In the genomic region with DNA sequence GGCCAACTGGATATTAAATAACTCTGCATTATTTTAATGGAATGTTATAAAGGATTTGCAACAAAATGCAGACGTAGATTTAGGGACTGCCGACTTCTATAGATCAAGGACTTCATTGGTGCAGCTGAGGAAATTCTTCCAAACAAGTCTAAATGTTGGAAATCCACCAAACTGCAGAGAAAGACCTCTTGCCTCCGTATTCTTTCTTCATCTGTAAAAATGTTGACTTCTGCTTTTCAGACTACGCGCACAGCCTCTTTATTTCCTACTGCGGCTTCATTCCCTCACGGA, we compare ENCODE assay signal across 8 cellular contexts. TPM values are rescaled to one million over a fixed set of nuclear protein-coding genes. Genes with fewer than 3 reads are reported as not detected.
DNase-seq lines count a peak whose midpoint lies in the region; ATAC-seq and TF ChIP-seq lines count a peak whose summit lies in the region.

No MANE protein-coding gene starts in this region.

- H3K79me2 ChIP-seq in SU-DHL-6 (ENCODE audit: insufficient read depth, low read length), result peaks cover 25% of the 10 kb centered on the region

- DNase-seq in HAP-1 (ENCODE audit: low spot score in 2 of 2), result no peak
- no peak for DNase-seq in foreskin keratinocyte
- no peak for DNase-seq in NCI-H1436 treated with DMSO at 0.1 percent for 48 hours (lab: John Stamatoyannopoulos, UW)
- no peak for DNase-seq in NCI-H446 (lab: John Stamatoyannopoulos, UW)

- peaks cover 4% of the 10 kb centered on the region; the same call in 1 of the 2 replicates for H3K4me1 ChIP-seq in HAP-1
- H3K4me1 ChIP-seq in foreskin keratinocyte, result peaks cover 9% of the 10 kb centered on the region

- H2AFZ ChIP-seq in SU-DHL-6 (ENCODE audit: low read depth, low read length, severe bottlenecking), result peak overlapping the region; percentile 93

- H3K4me3 ChIP-seq in HAP-1 (peak overlapping the region; percentile 49), SU-DHL-6 (ENCODE audit: insufficient read depth, low read length, poor library complexity, severe bottlenecking) (peak overlapping the region; percentile 79), skin epidermis (peak overlapping the region; percentile 56 to 99 (median 81))

- no peak overlapping the region for H3K27ac ChIP-seq in SU-DHL-6 (ENCODE audit: low read depth, low read length)
- H3K27ac ChIP-seq in foreskin keratinocyte, result peak overlapping the region; percentile 77
- H3K27ac ChIP-seq in skin epidermis, result peak overlapping the region; percentile 86 to 100 (median 98)

- H3K36me3 ChIP-seq in HAP-1 (replicated peaks) (no peaks in the 10 kb centered on the region), SU-DHL-6 (ENCODE audit: low read length) (no peaks in the 10 kb centered on the region)

- H3K9me3 ChIP-seq in HAP-1 (no peaks in the 10 kb centered on the region), SU-DHL-6 (ENCODE audit: insufficient read depth, low read length) (no peaks in the 10 kb centered on the region)

- peaks cover 18% of the 10 kb centered on the region for H3F3A ChIP-seq in SU-DHL-6 (ENCODE audit: insufficient read depth)

- peaks cover 10% of the 10 kb centered on the region for H4K20me1 ChIP-seq in SU-DHL-6 (ENCODE audit: low read depth, low read length)

- no peak for ATAC-seq in foreskin keratinocyte
- no peak for ATAC-seq in HG02623 (IDR thresholded peaks at IDR 0.05; ENCODE audit: unreplicated experiment)
- ATAC-seq in GM21390 (IDR thresholded peaks at IDR 0.05; ENCODE audit: unreplicated experiment), result no peak

- in situ Hi-C loops in HAP-1 (cut with MboI; ENCODE audit: low sequenced_read_pairs), result loop anchor here (10.0 kb wide), 1 partner anchor 558 kb away; no protein-coding TSS in a partner anchor

- no peaks in the 10 kb centered on the region for H3K9me2 ChIP-seq in SU-DHL-6 (replicated peaks; ENCODE audit: insufficient read depth, low read length)

- H3K27me3 ChIP-seq in HAP-1 (ENCODE audit: low read depth) (no peaks in the 10 kb centered on the region), SU-DHL-6 (ENCODE audit: low read length) (no peaks in the 10 kb centered on the region), foreskin keratinocyte (no peaks in the 10 kb centered on the region)

- peak overlapping the region; percentile 57 for H3K4me2 ChIP-seq in SU-DHL-6 (ENCODE audit: low read depth, low read length, poor library complexity, severe bottlenecking)

- peak overlapping the region; percentile 75 for H3K9ac ChIP-seq in SU-DHL-6 (ENCODE audit: low read length)

- TF ChIP-seq CTCF in SU-DHL-6 (IDR thresholded peaks at IDR 0.05; ENCODE audit: insufficient read depth, low read length, poor library complexity, severe bottlenecking), result no peak
- TF ChIP-seq CTCF in foreskin keratinocyte (conservative IDR thresholded peaks at IDR 0.05), result no peak

RNA-seq across cellular contexts. Expression of a gene that starts 1.5 kb away (rescaled TPM):
- 86.6 and 89.8 TPM in 2 replicates for total RNA-seq in foreskin keratinocyte
- polyA plus RNA-seq in foreskin keratinocyte, result 9.4 and 10.3 TPM in 2 replicates
